In genomic region chr20:37516697-37517370, GRCh38 we compare ENCODE assay signal across 16 cellular contexts. TPM values are rescaled to one million over a fixed set of nuclear protein-coding genes. Genes with fewer than 3 reads are reported as not detected.
DNase-seq lines count a peak whose midpoint lies in the region; ATAC-seq and TF ChIP-seq lines count a peak whose summit lies in the region.
"Had no signal": no experiment of that assay in that cellular context is flagged by ENCODE, and none has a peak within 500 bp of the region (broad histone marks: within the 10 kb centered on the region; RNA-seq: fewer than 3 reads in every experiment).

No MANE protein-coding gene starts in this region.

- H3K9me3 Mint-ChIP-seq in neural crest cell, result no peaks in the 10 kb centered on the region
- H3K9me3 Mint-ChIP-seq: activated naive CD8-positive, alpha-beta T cell treated with anti-CD3 and anti-CD28 coated beads, Interleukin-2, amount 10 ng/mL, durations not matched to agents 7 days and 5 days; effector memory CD8-positive, alpha-beta T cell; HFFc6; stimulated activated naive CD8-positive, alpha-beta T cell treated with anti-CD3 and anti-CD28 coated beads, Interleukin-15, amount 100 ng/mL, for 72 hours had no signal

- H3K27ac Mint-ChIP-seq in neural crest cell (ENCODE audit: unreplicated experiment), result peak overlapping the region; percentile 6
- H3K27ac Mint-ChIP-seq: activated naive CD8-positive, alpha-beta T cell treated with anti-CD3 and anti-CD28 coated beads, Interleukin-2, amount 10 ng/mL, durations not matched to agents 7 days and 5 days; HFFc6; stimulated activated naive CD8-positive, alpha-beta T cell treated with anti-CD3 and anti-CD28 coated beads, Interleukin-15, amount 100 ng/mL, for 72 hours had no signal

- H3K4me3 ChIP-seq in choroid plexus epithelial cell (ENCODE audit: low read depth, low read length), result no peak overlapping the region
- H3K4me3 ChIP-seq: BLaER1 treated with 17β-estradiol and CSF1 and Interleukin-3, amounts not matched to agents 10 nM and 100 nM had no signal

- H3K4me3 Mint-ChIP-seq in neural crest cell, result no peak overlapping the region
- H3K4me3 Mint-ChIP-seq: activated naive CD8-positive, alpha-beta T cell treated with anti-CD3 and anti-CD28 coated beads, Interleukin-2, amount 10 ng/mL, durations not matched to agents 7 days and 5 days; effector memory CD8-positive, alpha-beta T cell; HFFc6; stimulated activated naive CD8-positive, alpha-beta T cell treated with anti-CD3 and anti-CD28 coated beads, Interleukin-15, amount 100 ng/mL, for 72 hours had no signal

- no peak for ATAC-seq in foreskin keratinocyte
- ATAC-seq in esophagus mucosa, result no peak
- ATAC-seq: effector memory CD8-positive, alpha-beta T cell; stimulated activated naive CD8-positive, alpha-beta T cell treated with anti-CD3 and anti-CD28 coated beads, Interleukin-15, amount 100 ng/mL, for 72 hours had no signal

- peaks cover 13% of the 10 kb centered on the region for H3K27me3 Mint-ChIP-seq in neural crest cell (ENCODE audit: low read depth)
- H3K27me3 Mint-ChIP-seq: activated naive CD8-positive, alpha-beta T cell treated with anti-CD3 and anti-CD28 coated beads, Interleukin-2, amount 10 ng/mL, durations not matched to agents 7 days and 5 days; effector memory CD8-positive, alpha-beta T cell; stimulated activated naive CD8-positive, alpha-beta T cell treated with anti-CD3 and anti-CD28 coated beads, Interleukin-15, amount 100 ng/mL, for 72 hours had no signal

- no peaks in the 10 kb centered on the region for H3K27me3 ChIP-seq in foreskin keratinocyte
- H3K27me3 ChIP-seq: BLaER1 treated with 17β-estradiol and CSF1 and Interleukin-3, amounts not matched to agents 10 nM and 100 nM had no signal

- TF ChIP-seq CTCF in choroid plexus epithelial cell (conservative IDR thresholded peaks at IDR 0.05; ENCODE audit: low read depth, low read length), result no peak
- no peak for TF ChIP-seq CTCF in neural crest cell (conservative IDR thresholded peaks at IDR 0.05)
- TF ChIP-seq CTCF in foreskin keratinocyte (conservative IDR thresholded peaks at IDR 0.05), result no peak

- peaks cover 50% of the 10 kb centered on the region for H3K4me1 Mint-ChIP-seq in neural crest cell

- H3K4me1 ChIP-seq in foreskin keratinocyte, result peaks cover 8% of the 10 kb centered on the region
- H3K4me1 ChIP-seq: BLaER1 treated with 17β-estradiol and CSF1 and Interleukin-3, amounts not matched to agents 10 nM and 100 nM had no signal

- no peak overlapping the region for H3K27ac ChIP-seq in foreskin keratinocyte
- H3K27ac ChIP-seq: BLaER1 treated with 17β-estradiol and CSF1 and Interleukin-3, amounts not matched to agents 10 nM and 100 nM had no signal

- peak; percentile 69 for DNase-seq in D341Med (ENCODE audit: low spot score)
- peak; percentile 96 for DNase-seq in NCI-H2171 (lab: John Stamatoyannopoulos, UW)
- peak; percentile 83 for DNase-seq in choroid plexus epithelial cell (ENCODE audit: low read depth)
- no peak for DNase-seq in neural crest cell (ENCODE audit: low read depth, low spot score)
- no peak for DNase-seq in activated naive CD4-positive, alpha-beta T cell treated with Interleukin-2 at 50 U/mL for 16 hours
- DNase-seq in foreskin keratinocyte, result no peak
- no peak for DNase-seq in foreskin melanocyte
- DNase-seq: activated CD4-positive, alpha-beta T cell treated with anti-CD3 and anti-CD28 coated beads, Interleukin-2, amount 50 U/mL, for 48 hours; activated naive CD8-positive, alpha-beta T cell treated with anti-CD3 and anti-CD28 coated beads, Interleukin-2, amount 10 ng/mL, durations not matched to agents 7 days and 5 days; effector memory CD8-positive, alpha-beta T cell; HFFc6; Kasumi-1; stimulated activated naive CD8-positive, alpha-beta T cell treated with anti-CD3 and anti-CD28 coated beads, Interleukin-15, amount 100 ng/mL, for 72 hours; SW 1271 had no signal

- H3K36me3 Mint-ChIP-seq in neural crest cell (ENCODE audit: low read depth), result peaks cover 31% of the 10 kb centered on the region

RNA-seq across cellular contexts. Expression of gene NNAT, which starts 4.2 kb away (rescaled TPM):
- total RNA-seq in neural crest cell (113 and 119 TPM in 2 replicates), foreskin keratinocyte (0.54 and 0.88 TPM in 2 replicates), esophagus mucosa (0.28 TPM)
- 1.0 and 1.2 TPM in 2 replicates for polyA plus RNA-seq in foreskin keratinocyte
- total RNA-seq: HFFc6 had no signal

RNA-seq across cellular contexts. Expression of gene BLCAP, which starts 10.8 kb away (rescaled TPM):
- total RNA-seq in neural crest cell (43.2 and 44.2 TPM in 2 replicates), foreskin keratinocyte (80.5 and 82.5 TPM in 2 replicates), esophagus mucosa (66.1 TPM)
- 71.9 and 87.3 TPM in 2 replicates for polyA plus RNA-seq in foreskin keratinocyte

Comparison
In these comparisons a context has a peak if more than half of its experiments do, and no peak if none do; other contexts are left out.
1. DNase-seq: peak in D341Med (single experiment), NCI-H2171 (single experiment) and choroid plexus epithelial cell (single experiment); none in neural crest cell (single experiment), activated naive CD4-positive, alpha-beta T cell treated with Interleukin-2 at 50 U/mL for 16 hours (single experiment), foreskin keratinocyte (0 of 2) and foreskin melanocyte (single experiment).
2. RNA of gene NNAT, which starts 4.2 kb away (total RNA-seq): 113 to 119 TPM in neural crest cell; 0.54 to 0.88 TPM in foreskin keratinocyte and 0.28 TPM in esophagus mucosa (single experiment); every median in the first group is over 10 times any median in the second.